In the genomic region with DNA sequence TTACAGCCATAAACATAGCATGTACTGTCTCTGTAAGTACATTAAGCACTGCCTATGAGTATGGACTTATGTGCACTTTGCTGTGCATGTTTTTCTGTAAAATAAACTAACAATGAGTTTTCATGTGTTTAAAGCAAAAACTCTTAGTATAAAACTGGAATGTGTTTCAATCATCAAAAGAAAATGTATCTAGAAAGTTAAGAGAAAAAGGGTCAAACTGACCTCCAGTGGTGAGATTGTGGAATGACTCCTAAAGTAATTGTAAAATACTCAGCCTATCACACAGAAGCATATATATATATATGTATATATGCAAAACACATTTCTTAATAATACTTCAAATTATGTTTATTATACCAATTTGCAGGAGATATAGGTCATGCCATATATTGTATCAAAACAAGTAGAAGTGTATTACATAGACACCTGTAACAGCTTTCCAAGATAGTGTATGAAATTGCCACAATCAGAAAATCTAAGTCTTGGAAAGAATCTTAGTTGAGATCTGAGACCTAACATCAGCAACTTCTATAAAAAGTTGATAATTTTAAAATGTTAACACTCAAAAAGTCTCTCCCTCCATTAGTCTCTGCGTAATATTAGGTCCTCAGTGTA, we compare ENCODE assay signal across 8 cellular contexts.
A peak's percentile ranks its signal among the peaks of the same experiment; 100 is the strongest.
DNase-seq lines count a peak whose midpoint lies in the region; ATAC-seq, FAIRE-seq and TF ChIP-seq lines count a peak whose summit lies in the region.

No MANE protein-coding gene starts in this region.

- in situ Hi-C loops in astrocyte of the spinal cord (cut with HindIII; ENCODE audit: low sequenced_read_pairs): loop anchor here (25.0 kb wide), 1 partner anchor 333 kb away; no protein-coding TSS in a partner anchor

- H3K4me2 ChIP-seq in MM.1S (ENCODE audit: low read depth, low read length): no peak overlapping the region

- H3K9me3 ChIP-seq in MM.1S (replicated peaks; ENCODE audit: insufficient read depth, low read length): no peaks in the 10 kb centered on the region
- no peaks in the 10 kb centered on the region for H3K9me3 ChIP-seq in lower lobe of right lung

- FAIRE-seq in G401.6 (lab: Jason Lieb, UNC): peak; percentile 95

- H3K4me1 ChIP-seq in MM.1S (ENCODE audit: low read length) (no peaks in the 10 kb centered on the region), lower lobe of right lung (no peaks in the 10 kb centered on the region)

- peaks cover 26% of the 10 kb centered on the region for H3K79me2 ChIP-seq in MM.1S (ENCODE audit: low read length)

- peak; percentile 47 for TF ChIP-seq CTCF in MM.1S (IDR thresholded peaks at IDR 0.05; ENCODE audit: low read length)
- TF ChIP-seq CTCF in astrocyte of the spinal cord (IDR thresholded peaks at IDR 0.05; ENCODE audit: low read depth, low read length): peak; percentile 63
- TF ChIP-seq CTCF in lower lobe of right lung (IDR thresholded peaks at IDR 0.05): peak; percentile 45

- DNase-seq in MM.1S (peak; percentile 42), astrocyte of the spinal cord (ENCODE audit: low read depth, low spot score) (peak; percentile 70), lower lobe of right lung (no peak), COLO829 (ENCODE audit: low spot score) (no peak)

- H3K27me3 ChIP-seq in MM.1S (replicated peaks; ENCODE audit: insufficient read depth, low read length) (no peaks in the 10 kb centered on the region), lower lobe of right lung (ENCODE audit: low read depth) (no peaks in the 10 kb centered on the region)

- ATAC-seq in lower lobe of right lung: peak in 1 of 2 donors; percentile 52
- no peak for ATAC-seq in HG03460 (IDR thresholded peaks at IDR 0.05; ENCODE audit: unreplicated experiment)
- no peak for ATAC-seq in GM18870 (IDR thresholded peaks at IDR 0.05; ENCODE audit: unreplicated experiment)
- no peak for ATAC-seq in HG02938 (IDR thresholded peaks at IDR 0.05; ENCODE audit: unreplicated experiment)

- H3K36me3 ChIP-seq in MM.1S (replicated peaks; ENCODE audit: insufficient read depth, low read length) (no peaks in the 10 kb centered on the region), lower lobe of right lung (no peaks in the 10 kb centered on the region)

- H3F3A ChIP-seq in MM.1S (ENCODE audit: insufficient read depth, low read length): no peaks in the 10 kb centered on the region

- no peaks in the 10 kb centered on the region for H4K20me1 ChIP-seq in MM.1S (ENCODE audit: insufficient read depth, low read length)

- no peak overlapping the region for H2AFZ ChIP-seq in MM.1S (ENCODE audit: low read length)

- H3K27ac ChIP-seq in MM.1S (ENCODE audit: low read length): no peak overlapping the region
- H3K27ac ChIP-seq in lower lobe of right lung: no peak overlapping the region

- no peak overlapping the region for H3K4me3 ChIP-seq in MM.1S (ENCODE audit: low read length)
- no peak overlapping the region for H3K4me3 ChIP-seq in astrocyte of the spinal cord (ENCODE audit: low read depth, low read length)
- H3K4me3 ChIP-seq in lower lobe of right lung: no peak overlapping the region

- H3K9ac ChIP-seq in MM.1S (ENCODE audit: low read length): no peak overlapping the region

- intact Hi-C loops in lower lobe of right lung (cut with DNase I): no loop called here

- no peaks in the 10 kb centered on the region for H3K9me2 ChIP-seq in MM.1S (replicated peaks; ENCODE audit: insufficient read depth, low read length)

Comparison
In these comparisons a context has a peak if more than half of its experiments do, and no peak if none do; other contexts are left out.
1. DNase-seq: peak in MM.1S (single experiment) and astrocyte of the spinal cord (single experiment); none in lower lobe of right lung (single experiment) and COLO829 (single experiment).
2. Peak in every context shown above with its lines, with median percentiles within 50 percentile points of each other: CTCF ChIP-seq.